1 cellular context compared by ENCODE assay signal in the genomic region with DNA sequence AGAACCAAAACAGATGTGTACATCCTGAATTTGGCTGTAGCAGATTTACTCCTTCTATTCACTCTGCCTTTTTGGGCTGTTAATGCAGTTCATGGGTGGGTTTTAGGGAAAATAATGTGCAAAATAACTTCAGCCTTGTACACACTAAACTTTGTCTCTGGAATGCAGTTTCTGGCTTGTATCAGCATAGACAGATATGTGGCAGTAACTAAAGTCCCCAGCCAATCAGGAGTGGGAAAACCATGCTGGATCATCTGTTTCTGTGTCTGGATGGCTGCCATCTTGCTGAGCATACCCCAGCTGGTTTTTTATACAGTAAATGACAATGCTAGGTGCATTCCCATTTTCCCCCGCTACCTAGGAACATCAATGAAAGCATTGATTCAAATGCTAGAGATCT. TPM values are rescaled to one million over a fixed set of nuclear protein-coding genes. Genes with fewer than 3 reads are reported as not detected.
"Had no signal": no experiment of that assay in that cellular context is flagged by ENCODE, and none has a peak within 500 bp of the region (broad histone marks: within the 10 kb centered on the region; RNA-seq: fewer than 3 reads in every experiment).

No MANE protein-coding gene starts in this region.

RNA-seq across cellular contexts. Expression of a gene that starts 3.5 kb away (rescaled TPM):
- total RNA-seq: T-helper 1 cell treated with Interleukin-12 subunit alpha and Interleukin-12 subunit beta and Interleukin-4 antibody, amounts not matched to agents 30 ng/mL and 1 ng/mL, for 36 hours had no signal
